Comparison of ENCODE assay signal across 10 cellular contexts in the genomic region with DNA sequence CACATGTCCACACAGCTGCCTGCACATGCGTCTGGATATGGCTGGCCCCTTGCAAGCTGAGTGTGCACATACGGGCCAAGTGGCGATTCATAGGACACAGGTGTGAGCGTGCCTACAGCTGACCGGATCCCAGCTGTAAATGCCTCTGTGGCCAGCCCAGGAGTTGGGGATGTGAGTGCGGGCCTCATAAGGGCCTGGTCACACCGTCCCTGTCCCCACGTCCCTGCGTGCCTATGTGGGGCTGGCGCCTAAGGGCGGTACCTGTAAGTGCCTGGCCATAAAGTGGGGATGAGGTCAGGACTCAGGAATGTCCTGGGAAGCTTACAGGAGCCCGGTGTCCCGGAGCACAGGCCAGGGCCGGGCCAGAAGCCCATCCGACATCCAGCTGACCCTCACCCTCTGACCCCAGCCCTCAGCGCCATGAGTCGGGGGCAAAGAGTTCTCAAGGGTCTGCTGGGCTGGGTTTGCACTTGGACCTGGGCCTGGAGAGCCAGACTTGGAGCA. TPM values are rescaled to one million over a fixed set of nuclear protein-coding genes. Genes with fewer than 3 reads are reported as not detected.
DNase-seq lines count a peak whose midpoint lies in the region; ATAC-seq, FAIRE-seq and TF ChIP-seq lines count a peak whose summit lies in the region.
"Had no signal": no experiment of that assay in that cellular context is flagged by ENCODE, and none has a peak within 500 bp of the region (broad histone marks: within the 10 kb centered on the region; RNA-seq: fewer than 3 reads in every experiment).

No MANE protein-coding gene starts in this region.

- H3K36me3 ChIP-seq in OCI-LY1 (ENCODE audit: insufficient read depth, low read length) (peaks cover 11% of the 10 kb centered on the region), H1 (ENCODE audit: control insufficient read depth in 2 of 4, insufficient read depth in 4 of 4, low read length in 3 of 4) (no peaks in the 10 kb centered on the region), psoas muscle (ENCODE audit: insufficient read depth in 1 of 2, low read depth in 1 of 2) (no peaks in the 10 kb centered on the region), esophagus muscularis mucosa (no peaks in the 10 kb centered on the region)
- H3K36me3 ChIP-seq: tibial nerve had no signal

- H4K20me1 ChIP-seq in OCI-LY1 (ENCODE audit: insufficient read depth, low read length) (no peaks in the 10 kb centered on the region), H1 (replicated peaks in 1 of 2; ENCODE audit: control insufficient read depth in 1 of 2, insufficient read depth in 2 of 2, low read length in 2 of 2) (peaks cover 0 to 8% of the 10 kb centered on the region in 2 experiments)

- no peak overlapping the region for H3K9ac ChIP-seq in OCI-LY1 (ENCODE audit: low read length)
- no peak overlapping the region for H3K9ac ChIP-seq in H1 (replicated peaks in 1 of 4; ENCODE audit: extremely low read depth in 1 of 4, low read depth in 3 of 4, low read length in 3 of 4)

- TF ChIP-seq EP300 in H1 (IDR thresholded peaks at IDR 0.05; ENCODE audit: borderline replicate concordance in 1 of 2, low read depth in 2 of 2, low read length in 2 of 2) (no peak), esophagus muscularis mucosa (IDR thresholded peaks at IDR 0.05) (no peak)

- no peaks in the 10 kb centered on the region for H3K79me2 ChIP-seq in OCI-LY1 (ENCODE audit: insufficient read depth, low read length)
- H3K79me2 ChIP-seq in H1 (ENCODE audit: control insufficient read depth in 1 of 2, insufficient read depth in 2 of 2, low read length in 2 of 2) = no peaks in the 10 kb centered on the region

- no peaks in the 10 kb centered on the region for H3K9me2 ChIP-seq in OCI-LY1 (ENCODE audit: low read depth, low read length)

- no peak overlapping the region for H2BK120ac ChIP-seq in H1 (replicated peaks; ENCODE audit: low read depth, low read length)

- no peaks in the 10 kb centered on the region for H3K9me3 Mint-ChIP-seq in T-helper 1 cell treated with Interleukin-12 subunit alpha and Interleukin-12 subunit beta and Interleukin-4 antibody, amounts not matched to agents 30 μg/mL and 1 μg/mL, for 36 hours

- H3K27ac ChIP-seq in OCI-LY1 (ENCODE audit: low read depth, low read length, poor library complexity, severe bottlenecking) = no peak overlapping the region
- H3K27ac ChIP-seq in H1 (ENCODE audit: low read depth, low read length) = no peak overlapping the region
- no peak overlapping the region for H3K27ac ChIP-seq in psoas muscle
- H3K27ac ChIP-seq in esophagus muscularis mucosa (replicated peaks in 1 of 4) = no peak overlapping the region
- H3K27ac ChIP-seq: tibial nerve had no signal

- H2BK20ac ChIP-seq in H1 (ENCODE audit: low read length) = 0 out of 2 replicates have a peak overlapping the region, but pooled peaks have one; percentile 55

- H4K8ac ChIP-seq in H1 (ENCODE audit: extremely low read depth, insufficient read depth, low read length) = no peak overlapping the region; the same call in 1 of the 2 replicates

- WGBS in H1 (ENCODE audit: extremely low coverage in 1 of 2, insufficient coverage in 1 of 2, insufficient read length in 1 of 2, insufficient replicate concordance in 2 of 2, low coverage in 1 of 2, low lambda C conversion rate in 2 of 2, missing lambda C conversion rate in 1 of 2), 2 experiments = 79% methylated on average over 17 of the region's 17 CpGs; no CpG with 5 or more reads in 1 of the 2 experiments
- WGBS in psoas muscle, 3 donors = 32 to 40% (median 40%) methylated on average over 17 of the region's 17 CpGs
- WGBS in esophagus muscularis mucosa = 53% methylated on average over 6 of the region's 17 CpGs

- peak overlapping the region; percentile 62 for H3K27ac Mint-ChIP-seq in T-helper 1 cell treated with Interleukin-12 subunit alpha and Interleukin-12 subunit beta and Interleukin-4 antibody, amounts not matched to agents 30 μg/mL and 1 μg/mL, for 36 hours

- H4K5ac ChIP-seq in H1 (ENCODE audit: insufficient read length, low read depth, low read length) = no peak overlapping the region

- intact Hi-C loops in psoas muscle (cut with DNase I) (no loop called here), esophagus muscularis mucosa (cut with DNase I) (no loop called here)

- H3K4me1 Mint-ChIP-seq in T-helper 1 cell treated with Interleukin-12 subunit alpha and Interleukin-12 subunit beta and Interleukin-4 antibody, amounts not matched to agents 30 μg/mL and 1 μg/mL, for 36 hours (ENCODE audit: low read depth) = peaks cover 23% of the 10 kb centered on the region

- peak overlapping the region; percentile 38; the same call in 1 of the 2 replicates for H3K18ac ChIP-seq in H1 (ENCODE audit: extremely low read depth, low read length)

- H3K4me2 ChIP-seq in OCI-LY1 (ENCODE audit: low read length) = peak overlapping the region; percentile 69; the same call in 1 of the 2 replicates
- peak overlapping the region; percentile 35 to 68; a peak in 1 of 4 replicates for H3K4me2 ChIP-seq in H1 (ENCODE audit: insufficient read depth in 1 of 2, low read depth in 2 of 2, low read length in 2 of 2)

- peaks cover 12% of the 10 kb centered on the region for H3K36me3 Mint-ChIP-seq in T-helper 1 cell treated with Interleukin-12 subunit alpha and Interleukin-12 subunit beta and Interleukin-4 antibody, amounts not matched to agents 30 μg/mL and 1 μg/mL, for 36 hours (ENCODE audit: low read depth)

- no peaks in the 10 kb centered on the region for H3K27me3 ChIP-seq in OCI-LY1 (ENCODE audit: insufficient read depth, low read length)
- peaks cover 0 to 26% (median 18%) of the 10 kb centered on the region in 4 experiments; a peak in 5 of 7 replicates for H3K27me3 ChIP-seq in H1 (replicated peaks in 1 of 4; ENCODE audit: control insufficient read depth in 3 of 4, extremely low read depth in 1 of 4, insufficient read depth in 3 of 4, low read length in 3 of 4)
- peaks cover 0 to 59% (median 29%) of the 10 kb centered on the region in 3 donors for H3K27me3 ChIP-seq in psoas muscle (ENCODE audit: insufficient read depth in 3 of 3, low read length in 2 of 3)
- peaks cover 11 to 66% (median 44%) of the 10 kb centered on the region in 4 donors for H3K27me3 ChIP-seq in esophagus muscularis mucosa

- H3K4me1 ChIP-seq in OCI-LY1 (ENCODE audit: insufficient read depth, low read length, severe bottlenecking) = peaks cover 46% of the 10 kb centered on the region
- H3K4me1 ChIP-seq in H1 (replicated peaks in 1 of 4; ENCODE audit: control insufficient read depth in 3 of 4, insufficient read depth in 4 of 4, low read length in 3 of 4) = peaks cover 0 to 27% (median 19%) of the 10 kb centered on the region in 4 experiments; a peak in 6 of 7 replicates
- H3K4me1 ChIP-seq in psoas muscle = peaks cover 20% of the 10 kb centered on the region
- peaks cover 22 to 57% (median 46%) of the 10 kb centered on the region in 4 donors for H3K4me1 ChIP-seq in esophagus muscularis mucosa

- H4K91ac ChIP-seq in H1 (replicated peaks; ENCODE audit: insufficient read length, low read length) = no peak overlapping the region

- no peak overlapping the region for H3K56ac ChIP-seq in H1 (replicated peaks; ENCODE audit: insufficient read length, low read depth, low read length)

- H2AK5ac ChIP-seq in H1 (ENCODE audit: low read depth, low read length) = peak overlapping the region; percentile 29; the same call in 1 of the 2 replicates

- H2BK12ac ChIP-seq in H1 (ENCODE audit: low read depth, low read length) = 0 out of 2 replicates have a peak overlapping the region, but pooled peaks have one; percentile 80

- H3K79me1 ChIP-seq in H1 (ENCODE audit: low read depth, low read length) = no peaks in the 10 kb centered on the region

- no peak for TF ChIP-seq RAD21 in H1 (IDR thresholded peaks at IDR 0.05 in 1 of 2, conservative IDR thresholded peaks at IDR 0.05 in 1 of 2; ENCODE audit: low read depth in 2 of 2, low read length in 2 of 2)

- peak overlapping the region; percentile 67 for H3K4ac ChIP-seq in H1 (replicated peaks; ENCODE audit: insufficient read length, low read depth, low read length)

- ATAC-seq in psoas muscle (peak; percentile 10 to 24 (median 11)), HG02852 (IDR thresholded peaks at IDR 0.05; ENCODE audit: unreplicated experiment) (no peak)

- H3K23me2 ChIP-seq in H1 (ENCODE audit: low read depth, low read length) = peaks cover 11% of the 10 kb centered on the region; the same call in 1 of the 2 replicates

- no peak for TF ChIP-seq POLR2A in H1 (IDR thresholded peaks at IDR 0.05; ENCODE audit: control extremely low read depth in 1 of 2, low read depth in 2 of 2, low read length in 2 of 2)
- no peak for TF ChIP-seq POLR2A in esophagus muscularis mucosa (IDR thresholded peaks at IDR 0.05; ENCODE audit: low read depth)

- no peaks in the 10 kb centered on the region for H3F3A ChIP-seq in OCI-LY1 (ENCODE audit: insufficient read depth, low read length)

- H3K9me3 ChIP-seq in OCI-LY1 (ENCODE audit: low read length) = no peaks in the 10 kb centered on the region
- peaks cover 0 to 21% of the 10 kb centered on the region in 2 experiments; a peak in 2 of 4 replicates for H3K9me3 ChIP-seq in H1 (ENCODE audit: insufficient read depth in 2 of 2, low read depth in 1 of 2, low read length in 1 of 2)
- H3K9me3 ChIP-seq in psoas muscle = no peaks in the 10 kb centered on the region
- H3K9me3 ChIP-seq in esophagus muscularis mucosa = no peaks in the 10 kb centered on the region

- no peak overlapping the region for H2AFZ ChIP-seq in OCI-LY1 (ENCODE audit: low read length)
- H2AFZ ChIP-seq in H1 (ENCODE audit: low read length) = no peak overlapping the region

- peak overlapping the region; percentile 46; the same call in 1 of the 2 replicates for H2BK15ac ChIP-seq in H1 (ENCODE audit: low read length)

- FAIRE-seq in H1 (lab: Jason Lieb, UNC) (no peak), frontal cortex (lab: Jason Lieb, UNC) (no peak)

- CTCF ChIA-PET in H1 (lab: Charles Lee; ENCODE audit: partially characterized antibody) = interaction anchor here (0.9 to 5.2 kb wide), 15 partner anchors 9 to 387 kb away, joined by 3 to 54 read pairs (median 4); a partner anchor contains a TSS

- H3K27me3 Mint-ChIP-seq in T-helper 1 cell treated with Interleukin-12 subunit alpha and Interleukin-12 subunit beta and Interleukin-4 antibody, amounts not matched to agents 30 μg/mL and 1 μg/mL, for 36 hours (ENCODE audit: low read depth) = no peaks in the 10 kb centered on the region

- peak overlapping the region; percentile 43 for H3K4me3 ChIP-seq in OCI-LY1 (ENCODE audit: low read depth, low read length, poor library complexity, severe bottlenecking)
- H3K4me3 ChIP-seq in H1 (ENCODE audit: extremely low read depth in 1 of 4, insufficient read depth in 2 of 4, low read depth in 3 of 4, low read length in 4 of 4) = no peak overlapping the region
- H3K4me3 ChIP-seq in psoas muscle = no peak overlapping the region
- H3K4me3 ChIP-seq in esophagus muscularis mucosa = no peak overlapping the region
- H3K4me3 ChIP-seq: tibial nerve had no signal

- H3K23ac ChIP-seq in H1 (ENCODE audit: insufficient read length) = no peak overlapping the region

- peak overlapping the region; percentile 60; the same call in 1 of the 2 replicates for H2BK5ac ChIP-seq in H1 (ENCODE audit: low read depth, low read length)

- H3K4me3 Mint-ChIP-seq in T-helper 1 cell treated with Interleukin-12 subunit alpha and Interleukin-12 subunit beta and Interleukin-4 antibody, amounts not matched to agents 30 μg/mL and 1 μg/mL, for 36 hours = peak overlapping the region; percentile 57

- POLR2A ChIA-PET in H1 (lab: Charles Lee; ENCODE audit: partially characterized antibody) = interaction anchor here (0.5 to 6.9 kb wide), 15 partner anchors 9 to 290 kb away, joined by 3 to 97 read pairs (median 5); a partner anchor contains a TSS

- DNase-seq in T-helper 1 cell (no peak), H1 (ENCODE audit: low read depth in 1 of 2, low spot score in 2 of 2) (no peak), psoas muscle (no peak), esophagus muscularis mucosa (ENCODE audit: extremely low spot score) (no peak), frontal cortex (ENCODE audit: low spot score in 2 of 2) (no peak)
- DNase-seq: T1000 had no signal

- TF ChIP-seq CTCF in OCI-LY1 (IDR thresholded peaks at IDR 0.05; ENCODE audit: low read length) (no peak), H1 (IDR thresholded peaks at IDR 0.05; ENCODE audit: control extremely low read depth in 1 of 3, insufficient read depth in 1 of 3, low read depth in 1 of 3, low read length in 3 of 3) (no peak), psoas muscle (IDR thresholded peaks at IDR 0.05) (no peak), esophagus muscularis mucosa (IDR thresholded peaks at IDR 0.05) (no peak)

- no peak overlapping the region for H3K14ac ChIP-seq in H1 (ENCODE audit: insufficient read length)

RNA-seq across cellular contexts. Expression of a gene that starts 1.3 kb away (rescaled TPM):
- total RNA-seq in H1 (2021; fragmentation: NEBNext Ultra II Directional; extraction: Animal tissue kit (Norgen Biotek cat#: 25700)) = 41.8 and 43.6 TPM in 2 replicates
- 31.4 and 40.2 TPM in 2 replicates for polyA plus RNA-seq in H1 (2011; rRNA removed)
- polyA plus RNA-seq in H1 (2011; cell fraction: cytosol; rRNA removed) = 36.8 TPM
- polyA plus RNA-seq in H1 (2011; cell fraction: nucleus; rRNA removed) = 67.4 TPM
- 26.5 to 43.1 TPM (median 35.3 TPM) in 4 replicates for polyA plus RNA-seq in H1 (2012, experiment 1 of 2)
- 29.2 TPM for polyA plus RNA-seq in H1 (2012, experiment 2 of 2)
- 16.7 TPM for polyA plus RNA-seq in H1 (2013, experiment 1 of 2)
- 16.2 TPM for polyA plus RNA-seq in H1 (2013, experiment 2 of 2)
- polyA minus RNA-seq in H1 (2011; rRNA and poly(A)+ RNA removed) = 13.6 and 19.9 TPM in 2 replicates
- polyA minus RNA-seq in H1 (2011; cell fraction: cytosol; rRNA and poly(A)+ RNA removed) = 28.4 TPM
- 25.1 TPM for polyA minus RNA-seq in H1 (2011; cell fraction: nucleus; rRNA and poly(A)+ RNA removed)
- 1 to 10 TPM; 2.0 to 4.0 (median 3.2) TPM for total RNA-seq in psoas muscle
- 1 to 10 TPM; 1.2 to 1.8 (median 1.8) TPM for polyA plus RNA-seq in psoas muscle
- total RNA-seq in esophagus muscularis mucosa = 10 to 100 TPM; 17.8 to 28.3 (median 21.2) TPM
- 1.2 TPM for total RNA-seq in frontal cortex

RNA-seq across cellular contexts. Expression of a gene that starts 25.8 kb away (rescaled TPM):
- total RNA-seq in H1 (2021; fragmentation: NEBNext Ultra II Directional; extraction: Animal tissue kit (Norgen Biotek cat#: 25700)) = 25.6 and 29.7 TPM in 2 replicates
- polyA plus RNA-seq in H1 (2011; rRNA removed) = 10.4 and 17.4 TPM in 2 replicates
- 11.0 TPM for polyA plus RNA-seq in H1 (2011; cell fraction: cytosol; rRNA removed)
- polyA plus RNA-seq in H1 (2011; cell fraction: nucleus; rRNA removed) = 75.8 TPM
- polyA plus RNA-seq in H1 (2012, experiment 1 of 2) = 24.0 to 35.6 TPM (median 26.9 TPM) in 4 replicates
- polyA plus RNA-seq in H1 (2012, experiment 2 of 2) = 20.8 TPM
- polyA plus RNA-seq in H1 (2013, experiment 1 of 2) = 22.9 TPM
- polyA plus RNA-seq in H1 (2013, experiment 2 of 2) = 19.2 TPM
- polyA minus RNA-seq in H1 (2011; rRNA and poly(A)+ RNA removed) = 7.3 and 11.6 TPM in 2 replicates
- polyA minus RNA-seq in H1 (2011; cell fraction: cytosol; rRNA and poly(A)+ RNA removed) = 17.7 TPM
- polyA minus RNA-seq in H1 (2011; cell fraction: nucleus; rRNA and poly(A)+ RNA removed) = 32.0 TPM
- total RNA-seq in psoas muscle = 10 to 100 TPM in 3 of 4 donors, 1 to 10 TPM in 1; 5.2 to 19.5 (median 16.5) TPM
- 10 to 100 TPM in 1 of 3 donors, 1 to 10 TPM in 2; 2.6 to 10.1 (median 3.3) TPM for polyA plus RNA-seq in psoas muscle
- 1 to 10 TPM; 3.9 to 9.5 (median 6.9) TPM for total RNA-seq in esophagus muscularis mucosa
- 2.0 TPM for total RNA-seq in frontal cortex

RNA-seq across cellular contexts. Expression of a gene that starts 29.5 kb away (rescaled TPM):
- total RNA-seq in H1 (2021; fragmentation: NEBNext Ultra II Directional; extraction: Animal tissue kit (Norgen Biotek cat#: 25700)) = 274 and 281 TPM in 2 replicates
- polyA plus RNA-seq in H1 (2011; rRNA removed) (381 and 483 TPM in 2 replicates), psoas muscle (100 to 1,000 TPM; 170 to 243 (median 217) TPM)
- polyA plus RNA-seq in H1 (2011; cell fraction: cytosol; rRNA removed) = 378 TPM
- 283 TPM for polyA plus RNA-seq in H1 (2011; cell fraction: nucleus; rRNA removed)
- polyA plus RNA-seq in H1 (2012, experiment 1 of 2) = 286 to 416 TPM (median 379 TPM) in 4 replicates
- polyA plus RNA-seq in H1 (2012, experiment 2 of 2) = 296 TPM
- polyA plus RNA-seq in H1 (2013, experiment 1 of 2) = 195 TPM
- polyA plus RNA-seq in H1 (2013, experiment 2 of 2) = 204 TPM
- polyA minus RNA-seq in H1 (2011; rRNA and poly(A)+ RNA removed) = 110 and 140 TPM in 2 replicates
- polyA minus RNA-seq in H1 (2011; cell fraction: cytosol; rRNA and poly(A)+ RNA removed) = 128 TPM
- 125 TPM for polyA minus RNA-seq in H1 (2011; cell fraction: nucleus; rRNA and poly(A)+ RNA removed)
- total RNA-seq in psoas muscle (100 to 1,000 TPM; 133 to 147 (median 143) TPM), esophagus muscularis mucosa (100 to 1,000 TPM in 3 of 4 donors, 10 to 100 TPM in 1; 96.8 to 198 (median 135) TPM), frontal cortex (35.5 TPM)

RNA-seq across cellular contexts. Expression of a gene that starts 38.1 kb away (rescaled TPM):
- total RNA-seq in H1 (2021; fragmentation: NEBNext Ultra II Directional; extraction: Animal tissue kit (Norgen Biotek cat#: 25700)) = 342 and 355 TPM in 2 replicates
- 693 and 947 TPM in 2 replicates for polyA plus RNA-seq in H1 (2011; rRNA removed)
- 779 TPM for polyA plus RNA-seq in H1 (2011; cell fraction: cytosol; rRNA removed)
- polyA plus RNA-seq in H1 (2011; cell fraction: nucleus; rRNA removed) = 730 TPM
- 475 to 711 TPM (median 640 TPM) in 4 replicates for polyA plus RNA-seq in H1 (2012, experiment 1 of 2)
- 958 TPM for polyA plus RNA-seq in H1 (2012, experiment 2 of 2)
- polyA plus RNA-seq in H1 (2013, experiment 1 of 2) = 575 TPM
- polyA plus RNA-seq in H1 (2013, experiment 2 of 2) = 562 TPM
- polyA minus RNA-seq in H1 (2011; rRNA and poly(A)+ RNA removed) = 186 and 191 TPM in 2 replicates
- polyA minus RNA-seq in H1 (2011; cell fraction: cytosol; rRNA and poly(A)+ RNA removed) = 297 TPM
- polyA minus RNA-seq in H1 (2011; cell fraction: nucleus; rRNA and poly(A)+ RNA removed) = 155 TPM
- 100 to 1,000 TPM; 279 to 560 (median 304) TPM for total RNA-seq in psoas muscle
- 100 to 1,000 TPM; 490 to 762 (median 618) TPM for polyA plus RNA-seq in psoas muscle
- 100 to 1,000 TPM; 338 to 386 (median 375) TPM for total RNA-seq in esophagus muscularis mucosa
- 150 TPM for total RNA-seq in frontal cortex

RNA-seq across cellular contexts. Expression of a gene that starts 39.2 kb away (rescaled TPM):
- total RNA-seq in H1 (2021; fragmentation: NEBNext Ultra II Directional; extraction: Animal tissue kit (Norgen Biotek cat#: 25700)) = 522 and 551 TPM in 2 replicates
- 189 and 349 TPM in 2 replicates for polyA plus RNA-seq in H1 (2011; rRNA removed)
- polyA plus RNA-seq in H1 (2011; cell fraction: cytosol; rRNA removed) = 238 TPM
- 235 TPM for polyA plus RNA-seq in H1 (2011; cell fraction: nucleus; rRNA removed)
- 294 to 464 TPM (median 423 TPM) in 4 replicates for polyA plus RNA-seq in H1 (2012, experiment 1 of 2)
- polyA plus RNA-seq in H1 (2012, experiment 2 of 2) = 443 TPM
- 346 TPM for polyA plus RNA-seq in H1 (2013, experiment 1 of 2)
- polyA plus RNA-seq in H1 (2013, experiment 2 of 2) = 345 TPM
- 314 and 396 TPM in 2 replicates for polyA minus RNA-seq in H1 (2011; rRNA and poly(A)+ RNA removed)
- polyA minus RNA-seq in H1 (2011; cell fraction: cytosol; rRNA and poly(A)+ RNA removed) = 453 TPM
- polyA minus RNA-seq in H1 (2011; cell fraction: nucleus; rRNA and poly(A)+ RNA removed) = 127 TPM
- total RNA-seq in psoas muscle = 1 to 10 TPM; 3.0 to 9.5 (median 8.5) TPM
- polyA plus RNA-seq in psoas muscle = 1 to 10 TPM; 1.7 to 6.3 (median 2.3) TPM
- 10 to 100 TPM; 47.3 to 98.1 (median 81.3) TPM for total RNA-seq in esophagus muscularis mucosa
- total RNA-seq in frontal cortex = 8.2 TPM
